Comparison of ENCODE assay signal across 18 cellular contexts in genomic region chr10:35585903-35586535, GRCh38. TPM values are rescaled to one million over a fixed set of nuclear protein-coding genes. Genes with fewer than 3 reads are reported as not detected.
DNase-seq lines count a peak whose midpoint lies in the region; ATAC-seq and TF ChIP-seq lines count a peak whose summit lies in the region.
"Had no signal": no experiment of that assay in that cellular context is flagged by ENCODE, and none has a peak within 500 bp of the region (broad histone marks: within the 10 kb centered on the region; RNA-seq: fewer than 3 reads in every experiment).

No MANE protein-coding gene starts in this region.

- TF ChIP-seq CTCF in PC-3 (conservative IDR thresholded peaks at IDR 0.05; ENCODE audit: low read depth, low read length) = no peak
- no peak for TF ChIP-seq CTCF in nephron progenitor cell (IDR thresholded peaks at IDR 0.05)

- BruUV-seq in PC-3 (replicated peaks; lab: Mats Ljungman, UMichigan) = no TSS peak

- intact Hi-C loops in PC-3 (cut with micrococcal nuclease) = no loop called here

- no peaks in the 10 kb centered on the region for H4K20me1 ChIP-seq in PC-3 (ENCODE audit: low read length)

- no peak overlapping the region for H3K27ac ChIP-seq in PC-3 (ENCODE audit: low read length)

- CTCF ChIA-PET in PC-3 (lab: Charles Lee) = interaction anchor here (0.7 kb wide), 1 partner anchor 28 kb away, joined by 4 read pairs; no protein-coding TSS in a partner anchor

- no peaks in the 10 kb centered on the region for H3K79me2 ChIP-seq in PC-3 (ENCODE audit: low read length)

- H3F3A ChIP-seq in PC-3 (ENCODE audit: low read length, unreplicated experiment) = no peaks in the 10 kb centered on the region

- H3K9me3 Mint-ChIP-seq in nephron progenitor cell (peaks cover 4% of the 10 kb centered on the region), immature natural killer cell (peaks cover 0 to 8% (median 1%) of the 10 kb centered on the region in 6 donors)
- H3K9me3 Mint-ChIP-seq: HFFc6 had no signal

- H3K4me1 ChIP-seq in PC-3 (ENCODE audit: insufficient read depth, low read length) = no peaks in the 10 kb centered on the region

- POLR2A ChIA-PET in PC-3 (lab: Charles Lee; ENCODE audit: unreplicated experiment) = interaction anchor here (0.6 kb wide), 1 partner anchor 1203 kb away, joined by 6 read pairs; no protein-coding TSS in a partner anchor

- H3K27me3 ChIP-seq in PC-3 (ENCODE audit: low read length) = no peaks in the 10 kb centered on the region

- H3K36me3 Mint-ChIP-seq in nephron progenitor cell (ENCODE audit: low read depth) (no peaks in the 10 kb centered on the region), immature natural killer cell (no peaks in the 10 kb centered on the region)
- H3K36me3 Mint-ChIP-seq: CD8-positive, alpha-beta T cell had no signal

- ATAC-seq in PC-3 = peak; percentile 34
- ATAC-seq in esophagus mucosa = peak; percentile 91
- ATAC-seq: CD8-positive, alpha-beta T cell had no signal

- peaks cover 19% of the 10 kb centered on the region for H3K27me3 Mint-ChIP-seq in nephron progenitor cell (ENCODE audit: low read depth, poor library complexity)
- H3K27me3 Mint-ChIP-seq in immature natural killer cell (ENCODE audit: low read depth in 3 of 3) = peaks cover 3 to 8% (median 5%) of the 10 kb centered on the region in 3 donors

- H3K4me1 Mint-ChIP-seq in nephron progenitor cell = peaks cover 9% of the 10 kb centered on the region
- no peaks in the 10 kb centered on the region for H3K4me1 Mint-ChIP-seq in immature natural killer cell

- H2AFZ ChIP-seq in PC-3 (ENCODE audit: low read length) = no peak overlapping the region

- no peak overlapping the region for H3K4me2 ChIP-seq in PC-3 (ENCODE audit: low read length)

- no peaks in the 10 kb centered on the region for H3K9me2 ChIP-seq in PC-3 (replicated peaks; ENCODE audit: low read length)

- H3K4me3 Mint-ChIP-seq in nephron progenitor cell (no peak overlapping the region), immature natural killer cell (no peak overlapping the region)
- H3K4me3 Mint-ChIP-seq: CD8-positive, alpha-beta T cell; HFFc6 had no signal

- DNase-seq in LHCN-M2 (ENCODE audit: low read depth) (peak; percentile 51), PC-3 (peak; percentile 52), nephron progenitor cell (no peak), immature natural killer cell (no peak), medulla oblongata (ENCODE audit: extremely low spot score) (no peak)
- no peak for DNase-seq in activated naive CD4-positive, alpha-beta T cell treated with Interleukin-2 at 50 U/mL for 16 hours
- DNase-seq: CD8-positive, alpha-beta T cell; GOT3; HFFc6; MV-4-11; NCI-H1417 treated with DMSO at 0.1 percent for 48 hours; NCI-H2081; NCI-H226; NCI-H526; SIG-M5 had no signal

- H3K27ac Mint-ChIP-seq in nephron progenitor cell (peak overlapping the region; percentile 8), immature natural killer cell (no peak overlapping the region)
- H3K27ac Mint-ChIP-seq: CD8-positive, alpha-beta T cell; HFFc6 had no signal

- no peak overlapping the region for H3K4me3 ChIP-seq in PC-3 (ENCODE audit: low read length)

- no peaks in the 10 kb centered on the region for H3K9me3 ChIP-seq in PC-3 (ENCODE audit: low read length)

- no peak overlapping the region for H3K9ac ChIP-seq in PC-3 (ENCODE audit: low read length)

- no peaks in the 10 kb centered on the region for H3K36me3 ChIP-seq in PC-3 (ENCODE audit: low read depth, low read length)

RNA-seq across cellular contexts. Expression of gene GJD4, which starts 19.1 kb away (rescaled TPM):
- total RNA-seq in LHCN-M2 (2014; rRNA removed) = 0.06 TPM in 1 of 2 replicates, not detected in the other
- not detected for polyA plus RNA-seq in LHCN-M2 (2012)
- 0.33 and 0.58 TPM in 2 replicates for total RNA-seq in PC-3 (2014; rRNA removed)
- not detected for total RNA-seq in esophagus mucosa
- polyA plus RNA-seq in immature natural killer cell = not detected
- total RNA-seq: CD8-positive, alpha-beta T cell; HFFc6 had no signal
- polyA plus RNA-seq: AG04450, BJ had no signal

RNA-seq across cellular contexts. Expression of gene FZD8, which starts 56.1 kb away (rescaled TPM):
- 4.1 and 4.2 TPM in 2 replicates for total RNA-seq in LHCN-M2 (2014; rRNA removed)
- polyA plus RNA-seq in LHCN-M2 (2012) = 1.4 TPM
- total RNA-seq in PC-3 (2014; rRNA removed) = 275 and 375 TPM in 2 replicates
- total RNA-seq in esophagus mucosa = 0.56 TPM
- polyA plus RNA-seq in immature natural killer cell = not detected

Comparison
In these comparisons a context has a peak if more than half of its experiments do, and no peak if none do; other contexts are left out.
1. DNase-seq: peak in LHCN-M2 (single experiment) and PC-3 (single experiment); none in nephron progenitor cell (single experiment), activated naive CD4-positive, alpha-beta T cell treated with Interleukin-2 at 50 U/mL for 16 hours (single experiment), immature natural killer cell (0 of 3) and medulla oblongata (single experiment).
2. RNA of gene FZD8, which starts 56.1 kb away (total RNA-seq): 275 to 375 TPM in PC-3; 4.1 to 4.2 TPM in LHCN-M2 and 0.56 TPM in esophagus mucosa (single experiment); every median in the first group is over 10 times any median in the second.